9 cellular contexts compared by ENCODE assay signal in the genomic region with DNA sequence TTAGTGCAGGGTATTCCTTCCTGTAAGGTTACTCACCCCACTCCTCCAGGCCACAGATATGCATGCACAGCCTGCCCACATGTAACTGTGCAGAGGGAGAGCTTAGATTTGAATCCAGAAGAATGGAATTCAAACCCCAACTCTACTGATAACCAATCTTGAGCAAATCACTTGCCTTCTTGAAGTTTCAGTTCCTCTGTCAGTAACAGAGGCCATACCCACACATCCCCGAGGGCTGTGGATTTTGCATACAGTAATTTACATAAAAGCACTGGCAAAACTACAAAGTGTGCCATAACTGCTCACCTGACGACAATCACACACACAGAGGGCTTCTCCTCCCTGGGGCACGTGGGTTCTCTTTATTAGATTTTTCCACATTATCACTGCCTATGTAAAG. TPM values are rescaled to one million over a fixed set of nuclear protein-coding genes. Genes with fewer than 3 reads are reported as not detected.
A peak's percentile ranks its signal among the peaks of the same experiment; 100 is the strongest.
DNase-seq lines count a peak whose midpoint lies in the region; ATAC-seq and TF ChIP-seq lines count a peak whose summit lies in the region.
"Had no signal": no experiment of that assay in that cellular context is flagged by ENCODE, and none has a peak within 500 bp of the region (broad histone marks: within the 10 kb centered on the region; RNA-seq: fewer than 3 reads in every experiment).

No MANE protein-coding gene starts in this region.

- peaks cover 24% of the 10 kb centered on the region for H3K36me3 ChIP-seq in CD8-positive, alpha-beta memory T cell (ENCODE audit: insufficient read depth, low read length)
- H3K36me3 ChIP-seq in GM23248 (ENCODE audit: low read depth) = no peaks in the 10 kb centered on the region

- no peaks in the 10 kb centered on the region for H3K9me2 ChIP-seq in GM23248 (ENCODE audit: insufficient read depth)

- H3K36me3 Mint-ChIP-seq in CD8-positive, alpha-beta memory T cell = peaks cover 0 to 93% (median 30%) of the 10 kb centered on the region in 3 donors
- peaks cover 81% of the 10 kb centered on the region for H3K36me3 Mint-ChIP-seq in activated CD4-positive, alpha-beta memory T cell treated with anti-CD3 and anti-CD28 coated beads, Interleukin-2, amount 10 ng/mL, durations not matched to agents 7 days and 5 days (ENCODE audit: low read depth)
- H3K36me3 Mint-ChIP-seq in endothelial cell (ENCODE audit: low read depth, unreplicated experiment) = no peaks in the 10 kb centered on the region

- H3F3A ChIP-seq in GM23248 (ENCODE audit: insufficient read depth) = no peaks in the 10 kb centered on the region

- POLR2A ChIA-PET in CD8-positive, alpha-beta memory T cell (lab: Charles Lee) = interaction anchor here (1.2 to 1.9 kb wide), 3 partner anchors 15 to 52 kb away, joined by 3 to 7 read pairs (median 4); no protein-coding TSS in a partner anchor
- POLR2A ChIA-PET in activated CD4-positive, alpha-beta memory T cell treated with anti-CD3 and anti-CD28 coated beads, Interleukin-2, amount 10 ng/mL, durations not matched to agents 7 days and 5 days (lab: Charles Lee) = interaction anchor here (0.6 to 6.4 kb wide), 18 partner anchors 8 to 525 kb away, joined by 3 to 149 read pairs (median 4); partner anchors contain the start of gene CD247

- H3K27ac Mint-ChIP-seq in CD8-positive, alpha-beta memory T cell = peak overlapping the region; percentile 41 to 96 (median 74)
- peak overlapping the region; percentile 86 for H3K27ac Mint-ChIP-seq in activated CD4-positive, alpha-beta memory T cell treated with anti-CD3 and anti-CD28 coated beads, Interleukin-2, amount 10 ng/mL, durations not matched to agents 7 days and 5 days
- H3K27ac Mint-ChIP-seq in endothelial cell (ENCODE audit: unreplicated experiment) = no peak overlapping the region

- CTCF ChIA-PET in CD8-positive, alpha-beta memory T cell (lab: Charles Lee) = interaction anchor here (0.7 to 1.5 kb wide), 3 partner anchors 15 to 31 kb away, joined by 3 to 4 read pairs (median 4); no protein-coding TSS in a partner anchor
- CTCF ChIA-PET in activated CD4-positive, alpha-beta memory T cell treated with anti-CD3 and anti-CD28 coated beads, Interleukin-2, amount 10 ng/mL, durations not matched to agents 7 days and 5 days (lab: Charles Lee) = interaction anchor here (0.8 to 2.9 kb wide), 11 partner anchors 8 to 56 kb away, joined by 3 to 36 read pairs (median 6); partner anchors contain the start of gene CD247

- no peaks in the 10 kb centered on the region for H3K9me3 Mint-ChIP-seq in CD8-positive, alpha-beta memory T cell
- no peaks in the 10 kb centered on the region for H3K9me3 Mint-ChIP-seq in activated CD4-positive, alpha-beta memory T cell treated with anti-CD3 and anti-CD28 coated beads, Interleukin-2, amount 10 ng/mL, durations not matched to agents 7 days and 5 days
- no peaks in the 10 kb centered on the region for H3K9me3 Mint-ChIP-seq in endothelial cell (ENCODE audit: unreplicated experiment)

- ATAC-seq in GM19328 (IDR thresholded peaks at IDR 0.05; ENCODE audit: unreplicated experiment) (peak; percentile 93), HG03103 (IDR thresholded peaks at IDR 0.05; ENCODE audit: low read depth, unreplicated experiment) (peak; percentile 98)

- H3K4me2 ChIP-seq in GM23248 (ENCODE audit: unreplicated experiment) = no peak overlapping the region

- H2AFZ ChIP-seq in GM23248 = no peak overlapping the region

- no peaks in the 10 kb centered on the region for H3K27me3 ChIP-seq in CD8-positive, alpha-beta memory T cell (ENCODE audit: insufficient read depth, low read length, poor library complexity, severe bottlenecking)
- H3K27me3 ChIP-seq in GM23248 (replicated peaks; ENCODE audit: insufficient read depth) = peaks cover 59% of the 10 kb centered on the region

- H3K9ac ChIP-seq in GM23248 = no peak overlapping the region

- H3K27me3 Mint-ChIP-seq in CD8-positive, alpha-beta memory T cell = no peaks in the 10 kb centered on the region
- no peaks in the 10 kb centered on the region for H3K27me3 Mint-ChIP-seq in activated CD4-positive, alpha-beta memory T cell treated with anti-CD3 and anti-CD28 coated beads, Interleukin-2, amount 10 ng/mL, durations not matched to agents 7 days and 5 days
- peaks cover 3% of the 10 kb centered on the region for H3K27me3 Mint-ChIP-seq in endothelial cell (ENCODE audit: unreplicated experiment)

- no peak overlapping the region for H3K4me3 ChIP-seq in CD8-positive, alpha-beta memory T cell (ENCODE audit: low read length)
- no peak overlapping the region for H3K4me3 ChIP-seq in GM23248

- DNase-seq in CD8-positive, alpha-beta memory T cell = no peak
- DNase-seq in activated CD4-positive, alpha-beta memory T cell treated with anti-CD3 and anti-CD28 coated beads, Interleukin-2, amount 10 ng/mL, durations not matched to agents 7 days and 5 days = peak; percentile 41
- DNase-seq in NCI-H748 treated with DMSO at 0.1 percent for 48 hours (lab: John Stamatoyannopoulos, UW) (no peak), GM23248 (no peak), endothelial cell (ENCODE audit: low spot score) (no peak), T-helper 9 cell (no peak)

- peaks cover 93 to 100% (median 99%) of the 10 kb centered on the region in 3 donors for H3K4me1 Mint-ChIP-seq in CD8-positive, alpha-beta memory T cell
- peaks cover 96% of the 10 kb centered on the region for H3K4me1 Mint-ChIP-seq in activated CD4-positive, alpha-beta memory T cell treated with anti-CD3 and anti-CD28 coated beads, Interleukin-2, amount 10 ng/mL, durations not matched to agents 7 days and 5 days
- H3K4me1 Mint-ChIP-seq in endothelial cell (ENCODE audit: unreplicated experiment) = peaks cover 11% of the 10 kb centered on the region

- WGBS in GM23248 (ENCODE audit: low coverage in 1 of 2, low lambda C conversion rate in 2 of 2, missing lambda C conversion rate in 2 of 2), 2 experiments = 13 to 19% methylated on average over 3 of the region's 3 CpGs

- H3K79me2 ChIP-seq in GM23248 (ENCODE audit: insufficient read depth) = no peaks in the 10 kb centered on the region

- TF ChIP-seq CTCF in endothelial cell (IDR thresholded peaks at IDR 0.05; ENCODE audit: unreplicated experiment) = no peak

- in situ Hi-C loops in GM23248 (cut with MboI) = no loop called here

- H4K20me1 ChIP-seq in GM23248 (ENCODE audit: insufficient read depth) = no peaks in the 10 kb centered on the region

- H3K4me1 ChIP-seq in CD8-positive, alpha-beta memory T cell (ENCODE audit: insufficient read depth, low read length) = peaks cover 100% of the 10 kb centered on the region
- H3K4me1 ChIP-seq in GM23248 (ENCODE audit: insufficient read depth) = no peaks in the 10 kb centered on the region

- no peak overlapping the region for H3K27ac ChIP-seq in CD8-positive, alpha-beta memory T cell (ENCODE audit: low read depth, low read length)
- H3K27ac ChIP-seq in GM23248 = no peak overlapping the region

- H3K9me3 ChIP-seq in CD8-positive, alpha-beta memory T cell (ENCODE audit: low read length) = no peaks in the 10 kb centered on the region
- H3K9me3 ChIP-seq in GM23248 (ENCODE audit: low read depth) = no peaks in the 10 kb centered on the region

- H3K4me3 Mint-ChIP-seq in CD8-positive, alpha-beta memory T cell = peak overlapping the region; percentile 9 to 72 (median 48)
- peak overlapping the region; percentile 5 for H3K4me3 Mint-ChIP-seq in activated CD4-positive, alpha-beta memory T cell treated with anti-CD3 and anti-CD28 coated beads, Interleukin-2, amount 10 ng/mL, durations not matched to agents 7 days and 5 days
- no peak overlapping the region for H3K4me3 Mint-ChIP-seq in endothelial cell (ENCODE audit: unreplicated experiment)

RNA-seq across cellular contexts. Expression of gene CD247, which starts 18.7 kb away (rescaled TPM):
- total RNA-seq in CD8-positive, alpha-beta memory T cell = 100 to 1,000 TPM; 130 to 133 TPM
- 395 TPM for polyA plus RNA-seq in CD8-positive, alpha-beta memory T cell
- total RNA-seq in activated CD4-positive, alpha-beta memory T cell treated with anti-CD3 and anti-CD28 coated beads, Interleukin-2, amount 10 ng/mL, durations not matched to agents 7 days and 5 days = 100 to 1,000 TPM; 239 to 242 TPM
- not detected in 2 replicates for total RNA-seq in GM23248 (2014; rRNA removed; shearing (Covaris generic))
- polyA plus RNA-seq in GM23248 (2016; fragmentation: Nextera tagmentation; extraction: Ambion mirVana) = not detected in 2 replicates
- not detected for total RNA-seq in endothelial cell (ENCODE audit: unreplicated experiment)
- total RNA-seq: lung microvascular endothelial cell had no signal

RNA-seq across cellular contexts. Expression of gene CREG1, which starts 53.9 kb away (rescaled TPM):
- 10 to 100 TPM; 14.6 to 15.3 TPM for total RNA-seq in CD8-positive, alpha-beta memory T cell
- polyA plus RNA-seq in CD8-positive, alpha-beta memory T cell = 19.5 TPM
- 10 to 100 TPM; 19.5 TPM for total RNA-seq in activated CD4-positive, alpha-beta memory T cell treated with anti-CD3 and anti-CD28 coated beads, Interleukin-2, amount 10 ng/mL, durations not matched to agents 7 days and 5 days
- 86.6 and 90.5 TPM in 2 replicates for total RNA-seq in GM23248 (2014; rRNA removed; shearing (Covaris generic))
- 72.0 and 73.1 TPM in 2 replicates for polyA plus RNA-seq in GM23248 (2016; fragmentation: Nextera tagmentation; extraction: Ambion mirVana)
- total RNA-seq in endothelial cell (ENCODE audit: unreplicated experiment) = 22.2 TPM

Comparison
In these comparisons a context has a peak if more than half of its experiments do, and no peak if none do; other contexts are left out.
1. RNA of gene CD247, which starts 18.7 kb away (total RNA-seq): 239 to 242 TPM in activated CD4-positive, alpha-beta memory T cell treated with anti-CD3 and anti-CD28 coated beads, Interleukin-2, amount 10 ng/mL, durations not matched to agents 7 days and 5 days and 130 to 133 TPM in CD8-positive, alpha-beta memory T cell; not detected in endothelial cell (single experiment) and not detected in GM23248; every median in the first group is over 100 times any median in the second.